In the genomic region with DNA sequence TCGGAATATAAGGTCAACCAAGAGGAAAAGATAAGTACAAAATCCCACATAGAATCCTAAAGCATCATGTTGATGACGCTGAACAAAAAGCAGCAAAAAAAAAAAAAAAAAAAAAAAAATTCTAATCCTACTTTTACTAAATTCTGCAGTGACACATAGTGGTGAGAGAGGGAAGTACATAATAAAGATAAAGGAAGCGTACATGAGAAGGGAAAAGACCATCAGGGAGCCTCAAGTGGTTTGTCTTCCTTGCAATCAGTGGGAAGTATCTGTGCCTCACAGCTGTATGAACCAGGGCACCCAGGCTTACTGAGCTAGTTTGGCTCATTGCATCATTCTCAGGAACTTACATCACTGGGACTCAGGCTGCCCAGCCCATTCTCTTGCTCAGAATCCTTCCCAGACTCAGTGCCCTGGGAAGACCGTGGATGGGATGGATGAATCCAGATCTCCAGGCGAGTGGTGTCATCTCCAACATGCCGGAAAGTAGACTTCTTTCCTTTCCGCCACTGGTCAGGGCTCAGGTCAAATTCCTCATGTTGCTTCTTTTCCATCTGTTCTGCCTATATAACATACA, we compare ENCODE assay signal across 8 cellular contexts. TPM values are rescaled to one million over a fixed set of nuclear protein-coding genes. Genes with fewer than 3 reads are reported as not detected.
DNase-seq lines count a peak whose midpoint lies in the region; ATAC-seq and TF ChIP-seq lines count a peak whose summit lies in the region.

No MANE protein-coding gene starts in this region.

- no peaks in the 10 kb centered on the region for H3K9me3 ChIP-seq in tibial artery

- H3K4me1 Mint-ChIP-seq in chondrocyte (ENCODE audit: low read depth): peaks cover 3% of the 10 kb centered on the region

- H3K27me3 Mint-ChIP-seq in chondrocyte (ENCODE audit: low read depth): no peaks in the 10 kb centered on the region

- H3K4me3 ChIP-seq in tibial artery: no peak overlapping the region

- peak overlapping the region; percentile 60 for H3K27ac Mint-ChIP-seq in chondrocyte (ENCODE audit: unreplicated experiment)

- H3K27me3 ChIP-seq in tibial artery: no peaks in the 10 kb centered on the region

- no peaks in the 10 kb centered on the region for H3K4me1 ChIP-seq in tibial artery

- peaks cover 58 to 73% (median 63%) of the 10 kb centered on the region in 3 donors for H3K36me3 ChIP-seq in tibial artery

- no peaks in the 10 kb centered on the region for H3K9me3 Mint-ChIP-seq in chondrocyte (ENCODE audit: low read depth)

- ATAC-seq in left lobe of liver (peak; percentile 79), HG02885 (IDR thresholded peaks at IDR 0.05; ENCODE audit: poor library complexity, unreplicated experiment) (no peak)

- DNase-seq in DMS53 (lab: John Stamatoyannopoulos, UW): peak; percentile 77
- DNase-seq in HS-27A (ENCODE audit: low read depth): peak; percentile 15
- DNase-seq in RPMI7951 (ENCODE audit: low read depth): peak; percentile 62
- no peak for DNase-seq in chondrocyte (ENCODE audit: low spot score)
- DNase-seq in left lobe of liver (ENCODE audit: low spot score): no peak
- peak in 1 of 2 donors; percentile 30 for DNase-seq in tibial artery
- DNase-seq in stimulated activated CD8-positive, alpha-beta memory T cell treated with anti-CD3 and anti-CD28 coated beads, Interleukin-4, amount 100 ng/mL, for 48 hours: no peak

- H3K36me3 Mint-ChIP-seq in chondrocyte (ENCODE audit: low read depth): peaks cover 32% of the 10 kb centered on the region

- H3K4me3 Mint-ChIP-seq in chondrocyte (ENCODE audit: unreplicated experiment): no peak overlapping the region

- intact Hi-C loops in tibial artery (cut with DNase I; ENCODE audit: low total_unique reads): no loop called here

- peak; percentile 86 for TF ChIP-seq CTCF in chondrocyte (IDR thresholded peaks at IDR 0.05)
- TF ChIP-seq CTCF in tibial artery (IDR thresholded peaks at IDR 0.05): peak; percentile 45 to 61

- no peak overlapping the region for H3K27ac ChIP-seq in tibial artery

RNA-seq across cellular contexts. Expression of a gene that starts 21.2 kb away (rescaled TPM):
- 23.4 and 26.1 TPM in 2 replicates for total RNA-seq in RPMI7951 (2014; rRNA removed; shearing (Covaris generic))
- 28.7 to 33.6 TPM (median 30.1 TPM) in 3 replicates for total RNA-seq in chondrocyte
- total RNA-seq in left lobe of liver: 10.3 TPM

RNA-seq across cellular contexts. Expression of a gene that starts 21.4 kb away (rescaled TPM):
- 21.1 and 34.4 TPM in 2 replicates for total RNA-seq in RPMI7951 (2014; rRNA removed; shearing (Covaris generic))
- total RNA-seq in chondrocyte (14.7 to 16.5 TPM (median 14.7 TPM) in 3 replicates), left lobe of liver (5.1 TPM)

RNA-seq across cellular contexts. Expression of a gene that starts 53.9 kb away (rescaled TPM):
- total RNA-seq in RPMI7951 (2014; rRNA removed; shearing (Covaris generic)): 51.5 and 52.8 TPM in 2 replicates
- total RNA-seq in chondrocyte (21.1 to 24.5 TPM (median 21.6 TPM) in 3 replicates), left lobe of liver (8.7 TPM)

RNA-seq across cellular contexts. Expression of a gene that starts 54.9 kb away (rescaled TPM):
- total RNA-seq in RPMI7951 (2014; rRNA removed; shearing (Covaris generic)): 9.1 and 9.5 TPM in 2 replicates
- 43.2 to 52.6 TPM (median 43.2 TPM) in 3 replicates for total RNA-seq in chondrocyte
- total RNA-seq in left lobe of liver: 18.7 TPM

Comparison
In these comparisons a context has a peak if more than half of its experiments do, and no peak if none do; other contexts are left out.
1. DNase-seq: peak in DMS53 (single experiment), HS-27A (single experiment) and RPMI7951 (single experiment); none in chondrocyte (single experiment), left lobe of liver (single experiment) and stimulated activated CD8-positive, alpha-beta memory T cell treated with anti-CD3 and anti-CD28 coated beads, Interleukin-4, amount 100 ng/mL, for 48 hours (single experiment).